Comparison of ENCODE assay signal across 12 cellular contexts in the genomic region with DNA sequence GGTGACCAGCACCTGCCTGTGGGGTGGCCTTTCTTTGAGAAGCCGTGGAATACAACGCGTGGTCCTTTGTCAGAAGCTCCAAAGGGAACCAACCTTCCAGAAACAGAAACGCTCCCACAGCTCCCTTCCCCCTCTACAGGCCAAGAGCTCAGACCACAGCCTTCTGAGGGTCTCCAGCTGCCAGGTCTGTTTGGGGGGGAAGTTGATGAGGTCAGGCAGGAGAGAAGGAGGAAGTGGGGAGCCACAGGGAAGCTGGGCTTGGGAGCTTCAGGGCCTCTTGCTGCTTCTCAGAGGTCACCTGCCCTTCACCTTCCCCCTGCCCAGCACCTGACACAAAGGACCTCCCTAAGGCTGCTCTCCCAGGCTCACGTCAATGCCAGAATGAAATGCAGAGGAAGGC.
"Had no signal": no experiment of that assay in that cellular context is flagged by ENCODE, and none has a peak within 500 bp of the region (broad histone marks: within the 10 kb centered on the region; RNA-seq: fewer than 3 reads in every experiment).

No MANE protein-coding gene starts in this region.

- H3K9me3 ChIP-seq: mucosa of descending colon had no signal

- DNase-seq: activated naive CD4-positive, alpha-beta T cell treated with anti-CD3 and anti-CD28 coated beads, Interleukin-2, amount 10 ng/mL, durations not matched to agents 7 days and 5 days; foreskin keratinocyte; mammary epithelial cell; mucosa of descending colon; naive thymus-derived CD8-positive, alpha-beta T cell; occipital lobe; stimulated activated CD4-positive, alpha-beta T cell treated with anti-CD3 and anti-CD28 coated beads, Interleukin-12 subunit alpha, Interleukin-12 subunit beta, amount 100 ng/mL, for 4 hours; stimulated activated CD8-positive, alpha-beta memory T cell treated with anti-CD3 and anti-CD28 coated beads, Interleukin-4, amount 100 ng/mL, for 48 hours; stimulated activated naive CD8-positive, alpha-beta T cell treated with anti-CD3 and anti-CD28 coated beads, Interleukin-15, Interleukin-2, amounts not matched to agents 100 U/mL and 50 U/mL, for 24 hours had no signal

- H3K4me3 ChIP-seq: cardiac muscle cell, mucosa of descending colon had no signal

- H3K27ac ChIP-seq: cardiac muscle cell, foreskin keratinocyte had no signal

- ATAC-seq: activated CD4-positive, CD25-positive, alpha-beta regulatory T cell treated with anti-CD3 and anti-CD28 coated beads, Interleukin-2, amount 50 U/mL, for 24 hours; foreskin keratinocyte; left lobe of liver; mucosa of descending colon; naive thymus-derived CD8-positive, alpha-beta T cell; stimulated activated naive CD8-positive, alpha-beta T cell treated with anti-CD3 and anti-CD28 coated beads, Interleukin-15, Interleukin-2, amounts not matched to agents 100 U/mL and 50 U/mL, for 24 hours had no signal

- H3K4me1 ChIP-seq: foreskin keratinocyte had no signal

- H3K36me3 ChIP-seq: cardiac muscle cell had no signal

- H3K27me3 ChIP-seq: cardiac muscle cell, foreskin keratinocyte had no signal
